14 cellular contexts compared by ENCODE assay signal in the genomic region with DNA sequence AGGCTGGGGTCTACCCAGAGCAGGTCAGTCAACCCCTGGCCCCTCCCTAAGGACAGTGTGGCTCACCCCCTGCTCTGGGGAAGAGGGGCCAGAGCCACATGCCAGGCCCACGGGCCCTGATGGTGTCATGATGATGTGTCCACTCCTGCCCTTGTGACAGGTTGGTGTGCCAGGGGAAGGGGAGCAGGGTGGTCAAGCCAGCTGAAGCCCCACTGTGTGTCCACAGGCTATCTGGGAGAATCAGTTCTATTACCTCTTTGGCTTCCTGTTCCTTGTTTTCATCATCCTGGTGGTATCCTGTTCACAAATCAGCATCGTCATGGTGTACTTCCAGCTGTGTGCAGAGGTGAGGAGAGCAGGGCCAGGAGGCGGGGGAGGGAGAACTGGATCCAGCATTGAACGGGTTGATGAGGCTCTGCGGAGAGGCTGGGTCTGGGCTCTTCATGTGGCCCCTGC. TPM values are rescaled to one million over a fixed set of nuclear protein-coding genes. Genes with fewer than 3 reads are reported as not detected.
A peak's percentile ranks its signal among the peaks of the same experiment; 100 is the strongest.
DNase-seq lines count a peak whose midpoint lies in the region; ATAC-seq and TF ChIP-seq lines count a peak whose summit lies in the region.
"Had no signal": no experiment of that assay in that cellular context is flagged by ENCODE, and none has a peak within 500 bp of the region (broad histone marks: within the 10 kb centered on the region; RNA-seq: fewer than 3 reads in every experiment).

No MANE protein-coding gene starts in this region.

- peak overlapping the region; percentile 29 to 68 for H3K27ac Mint-ChIP-seq in activated naive CD4-positive, alpha-beta T cell treated with anti-CD3 and anti-CD28 coated beads, Interleukin-2, amount 50 U/mL, for 72 hours
- H3K27ac Mint-ChIP-seq in T-helper 17 cell = no peak overlapping the region
- H3K27ac Mint-ChIP-seq: CD8-positive, alpha-beta T cell had no signal

- H3K36me3 Mint-ChIP-seq in activated naive CD4-positive, alpha-beta T cell treated with anti-CD3 and anti-CD28 coated beads, Interleukin-2, amount 50 U/mL, for 72 hours = peaks cover 10 to 15% of the 10 kb centered on the region in 2 donors
- peaks cover 8% of the 10 kb centered on the region for H3K36me3 Mint-ChIP-seq in T-helper 17 cell (ENCODE audit: low read depth)

- H3K4me3 Mint-ChIP-seq in T-helper 17 cell = no peak overlapping the region
- H3K4me3 Mint-ChIP-seq: CD8-positive, alpha-beta T cell had no signal

- ATAC-seq in activated naive CD4-positive, alpha-beta T cell treated with anti-CD3 and anti-CD28 coated beads, Interleukin-2, amount 50 U/mL, for 72 hours = no peak
- ATAC-seq in T-helper 17 cell = no peak
- ATAC-seq: CD8-positive, alpha-beta T cell had no signal

- H3K79me2 ChIP-seq in osteoblast (ENCODE audit: insufficient read depth, low read length) = no peaks in the 10 kb centered on the region

- H2AFZ ChIP-seq in osteoblast (ENCODE audit: low read length) = no peak overlapping the region
- H2AFZ ChIP-seq: PC-9 had no signal

- H3K36me3 ChIP-seq in osteoblast (ENCODE audit: insufficient read depth, low read length) = peaks cover 56% of the 10 kb centered on the region

- peaks cover 12% of the 10 kb centered on the region for H4K20me1 ChIP-seq in osteoblast (ENCODE audit: insufficient read depth, low read length)

- H3K4me1 ChIP-seq in osteoblast (ENCODE audit: insufficient read depth, low read length) = peaks cover 9% of the 10 kb centered on the region

- H3K9me3 ChIP-seq in osteoblast (ENCODE audit: low read depth, low read length) (no peaks in the 10 kb centered on the region), T-helper 17 cell (ENCODE audit: control insufficient read depth, low read length, poor library complexity, severe bottlenecking) (no peaks in the 10 kb centered on the region)
- H3K9me3 ChIP-seq: SJCRH30 had no signal

- peaks cover 4% of the 10 kb centered on the region for H3K4me1 Mint-ChIP-seq in T-helper 17 cell

- no peak for DNase-seq in activated naive CD4-positive, alpha-beta T cell treated with anti-CD3 and anti-CD28 coated beads, Interleukin-2, amount 50 U/mL, for 72 hours (ENCODE audit: low spot score in 2 of 2)
- no peak for DNase-seq in activated naive CD4-positive, alpha-beta T cell (lab: John Stamatoyannopoulos, UW)
- no peak for DNase-seq in epithelial cell of prostate (ENCODE audit: low read depth, low spot score)
- DNase-seq in osteoblast (ENCODE audit: insufficient read length, low spot score, missing footprints) = peak; percentile 26
- DNase-seq in stimulated activated CD4-positive, alpha-beta T cell treated with anti-CD3 and anti-CD28 coated beads, Interleukin-2, amount 100 ng/mL, for 48 hours = no peak
- DNase-seq in T-helper 17 cell = no peak
- DNase-seq in AG08396 (ENCODE audit: low spot score) = no peak
- DNase-seq: CD8-positive, alpha-beta T cell; Karpas-422; NCI-H1436; NCI-H1930; NCI-H526; PC-9; SJCRH30 had no signal

- H3K4me3 ChIP-seq in osteoblast (ENCODE audit: insufficient read depth, low read length) = no peak overlapping the region
- H3K4me3 ChIP-seq: PC-9, SJCRH30 had no signal

- H3K27me3 Mint-ChIP-seq in T-helper 17 cell = no peaks in the 10 kb centered on the region

- H3K27ac ChIP-seq in epithelial cell of prostate (peak overlapping the region; percentile 66), osteoblast (ENCODE audit: low read depth, low read length) (no peak overlapping the region)
- H3K27ac ChIP-seq: PC-9, SJCRH30 had no signal

- no peak for TF ChIP-seq CTCF in osteoblast (IDR thresholded peaks at IDR 0.05; ENCODE audit: extremely low read depth, low read depth, low read length)

- H3K9me3 Mint-ChIP-seq in activated naive CD4-positive, alpha-beta T cell treated with anti-CD3 and anti-CD28 coated beads, Interleukin-2, amount 50 U/mL, for 72 hours = no peaks in the 10 kb centered on the region
- H3K9me3 Mint-ChIP-seq: CD8-positive, alpha-beta T cell had no signal

- no peaks in the 10 kb centered on the region for H3K27me3 ChIP-seq in osteoblast (ENCODE audit: insufficient read depth, low read length)
- H3K27me3 ChIP-seq: SJCRH30 had no signal

- no peak overlapping the region for H3K4me2 ChIP-seq in osteoblast (ENCODE audit: insufficient read depth, low read length)
- H3K4me2 ChIP-seq: PC-9 had no signal

RNA-seq across cellular contexts. Expression of a gene that starts 47.7 kb away (rescaled TPM):
- total RNA-seq in activated naive CD4-positive, alpha-beta T cell treated with anti-CD3 and anti-CD28 coated beads, Interleukin-2, amount 50 U/mL, for 72 hours = 10 to 100 TPM; 51.3 to 65.2 TPM
- 2.5 and 2.7 TPM in 2 replicates for total RNA-seq in osteoblast
- total RNA-seq in T-helper 17 cell = 10 to 100 TPM; 14.9 to 18.9 TPM

RNA-seq across cellular contexts. Expression of a gene that starts 47.9 kb away (rescaled TPM):
- 10 to 100 TPM; 18.7 to 39.7 TPM for total RNA-seq in activated naive CD4-positive, alpha-beta T cell treated with anti-CD3 and anti-CD28 coated beads, Interleukin-2, amount 50 U/mL, for 72 hours
- total RNA-seq in osteoblast = 40.9 and 43.0 TPM in 2 replicates
- 10 to 100 TPM; 11.1 to 13.6 TPM for total RNA-seq in T-helper 17 cell

RNA-seq across cellular contexts. Expression of a gene that starts 50.3 kb away (rescaled TPM):
- total RNA-seq in activated naive CD4-positive, alpha-beta T cell treated with anti-CD3 and anti-CD28 coated beads, Interleukin-2, amount 50 U/mL, for 72 hours = 10 to 100 TPM; 41.0 to 45.4 TPM
- total RNA-seq in osteoblast (46.9 and 48.1 TPM in 2 replicates), T-helper 17 cell (10 to 100 TPM; 41.2 to 42.4 TPM)
